Comparison of ENCODE assay signal across 18 cellular contexts in genomic region chr20:48732081-48732829, GRCh38.
DNase-seq lines count a peak whose midpoint lies in the region; ATAC-seq and TF ChIP-seq lines count a peak whose summit lies in the region.
"Had no signal": no experiment of that assay in that cellular context is flagged by ENCODE, and none has a peak within 500 bp of the region (broad histone marks: within the 10 kb centered on the region; RNA-seq: fewer than 3 reads in every experiment).

No MANE protein-coding gene starts in this region.

- H3K9me3 Mint-ChIP-seq in CD8-positive, alpha-beta T cell, result no peaks in the 10 kb centered on the region
- no peaks in the 10 kb centered on the region for H3K9me3 Mint-ChIP-seq in effector memory CD8-positive, alpha-beta T cell

- H3K27me3 ChIP-seq in CD8-positive, alpha-beta T cell (ENCODE audit: insufficient read depth, low read length), result no peaks in the 10 kb centered on the region
- H3K27me3 ChIP-seq in sigmoid colon, result no peaks in the 10 kb centered on the region
- H3K27me3 ChIP-seq: adrenal gland had no signal

- peaks cover 8% of the 10 kb centered on the region for H3K36me3 ChIP-seq in CD8-positive, alpha-beta T cell (ENCODE audit: insufficient read depth, low read length)
- H3K36me3 ChIP-seq in sigmoid colon, result no peaks in the 10 kb centered on the region
- H3K36me3 ChIP-seq: adrenal gland had no signal

- no peak overlapping the region for H3K4me3 ChIP-seq in CD8-positive, alpha-beta T cell (ENCODE audit: low read depth, low read length)
- H3K4me3 ChIP-seq in sigmoid colon, result no peak overlapping the region
- H3K4me3 ChIP-seq: adrenal gland had no signal

- H3K4me3 Mint-ChIP-seq in CD8-positive, alpha-beta T cell, result no peak overlapping the region
- H3K4me3 Mint-ChIP-seq in effector memory CD8-positive, alpha-beta T cell, result no peak overlapping the region
- H3K4me3 Mint-ChIP-seq: activated CD4-positive, alpha-beta T cell treated with anti-CD3 and anti-CD28 coated beads for 36 hours had no signal

- no peak for TF ChIP-seq POLR2A in sigmoid colon (IDR thresholded peaks at IDR 0.05)

- no peaks in the 10 kb centered on the region for H3K27me3 Mint-ChIP-seq in CD8-positive, alpha-beta T cell (ENCODE audit: low read depth)
- no peaks in the 10 kb centered on the region for H3K27me3 Mint-ChIP-seq in effector memory CD8-positive, alpha-beta T cell
- H3K27me3 Mint-ChIP-seq: activated CD4-positive, alpha-beta T cell treated with anti-CD3 and anti-CD28 coated beads for 36 hours had no signal

- no peak for ATAC-seq in CD8-positive, alpha-beta T cell
- ATAC-seq in effector memory CD8-positive, alpha-beta T cell (replicated peaks), result no peak
- no peak for ATAC-seq in GM21737 (IDR thresholded peaks at IDR 0.05; ENCODE audit: unreplicated experiment)
- no peak for ATAC-seq in GM21529 (IDR thresholded peaks at IDR 0.05; ENCODE audit: unreplicated experiment)
- ATAC-seq: sciatic nerve had no signal

- no peaks in the 10 kb centered on the region for H3K9me3 ChIP-seq in CD8-positive, alpha-beta T cell (ENCODE audit: low read length)
- no peaks in the 10 kb centered on the region for H3K9me3 ChIP-seq in sigmoid colon
- H3K9me3 ChIP-seq: adrenal gland had no signal

- WGBS in sigmoid colon, 2 donors, result 40 to 73% methylated on average over 12 of the region's 12 CpGs

- peaks cover 59% of the 10 kb centered on the region for H3K4me1 Mint-ChIP-seq in CD8-positive, alpha-beta T cell (ENCODE audit: low read depth)
- peaks cover 65 to 70% of the 10 kb centered on the region in 2 donors for H3K4me1 Mint-ChIP-seq in effector memory CD8-positive, alpha-beta T cell (ENCODE audit: low read depth in 2 of 2)

- CTCF ChIA-PET in CD8-positive, alpha-beta T cell (lab: Charles Lee), result interaction anchor here (0.5 to 0.7 kb wide), 2 partner anchors 8 to 75 kb away, joined by 3 read pairs; no protein-coding TSS in a partner anchor

- H3K4me1 ChIP-seq in CD8-positive, alpha-beta T cell (ENCODE audit: insufficient read depth, low read length), result peaks cover 48% of the 10 kb centered on the region
- no peaks in the 10 kb centered on the region for H3K4me1 ChIP-seq in sigmoid colon
- H3K4me1 ChIP-seq: adrenal gland had no signal

- no peak for TF ChIP-seq EP300 in sigmoid colon (IDR thresholded peaks at IDR 0.05)

- TF ChIP-seq CTCF in CD8-positive, alpha-beta T cell (IDR thresholded peaks at IDR 0.05), result no peak
- TF ChIP-seq CTCF in sigmoid colon (IDR thresholded peaks at IDR 0.05), result no peak

- POLR2A ChIA-PET in CD8-positive, alpha-beta T cell (lab: Charles Lee), result interaction anchor here (0.5 kb wide), 1 partner anchor 795 kb away, joined by 3 read pairs; no protein-coding TSS in a partner anchor

- no peak overlapping the region for H3K27ac ChIP-seq in CD8-positive, alpha-beta T cell (ENCODE audit: low read depth, low read length)
- H3K27ac ChIP-seq in sigmoid colon, result no peak overlapping the region
- H3K27ac ChIP-seq: adrenal gland had no signal

- intact Hi-C loops in CD8-positive, alpha-beta T cell (cut with DNase I, micrococcal nuclease), result loop anchor here in 1 of 2 experiments (10.0 kb wide), 1 partner anchor 77 kb away; no protein-coding TSS in a partner anchor
- intact Hi-C loops in sigmoid colon (cut with DNase I), result no loop called here

- no peak for DNase-seq in CD8-positive, alpha-beta T cell
- DNase-seq in NCI-H2171 (lab: John Stamatoyannopoulos, UW) (peak; percentile 79), sigmoid colon (peak; percentile 61), NCI-H1417 treated with DMSO at 0.1 percent for 48 hours (lab: John Stamatoyannopoulos, UW) (no peak), NCI-H128 (lab: John Stamatoyannopoulos, UW; ENCODE audit: unreplicated experiment) (no peak)
- DNase-seq in effector memory CD8-positive, alpha-beta T cell, result no peak
- DNase-seq: activated CD4-positive, alpha-beta T cell treated with anti-CD3 and anti-CD28 coated beads for 36 hours; central memory CD4-positive, alpha-beta T cell; effector memory CD4-positive, alpha-beta T cell; GDM1; NCI-H146; RPMI8226; stimulated activated naive CD4-positive, alpha-beta T cell; trophoblast cell had no signal

- H3K36me3 Mint-ChIP-seq in CD8-positive, alpha-beta T cell, result peaks cover 78% of the 10 kb centered on the region
- H3K36me3 Mint-ChIP-seq in effector memory CD8-positive, alpha-beta T cell (ENCODE audit: insufficient read depth), result peaks cover 63% of the 10 kb centered on the region

- peak overlapping the region; percentile 60 for H3K27ac Mint-ChIP-seq in CD8-positive, alpha-beta T cell
- peak overlapping the region; percentile 58 to 93 for H3K27ac Mint-ChIP-seq in effector memory CD8-positive, alpha-beta T cell
- H3K27ac Mint-ChIP-seq: activated CD4-positive, alpha-beta T cell treated with anti-CD3 and anti-CD28 coated beads for 36 hours had no signal

Comparison
In these comparisons a context has a peak if more than half of its experiments do, and no peak if none do; other contexts are left out.
1. DNase-seq: peak in NCI-H2171 (single experiment) and sigmoid colon (single experiment); none in CD8-positive, alpha-beta T cell (0 of 7), effector memory CD8-positive, alpha-beta T cell (0 of 3), NCI-H1417 treated with DMSO at 0.1 percent for 48 hours (single experiment) and NCI-H128 (single experiment).